In the genomic region with DNA sequence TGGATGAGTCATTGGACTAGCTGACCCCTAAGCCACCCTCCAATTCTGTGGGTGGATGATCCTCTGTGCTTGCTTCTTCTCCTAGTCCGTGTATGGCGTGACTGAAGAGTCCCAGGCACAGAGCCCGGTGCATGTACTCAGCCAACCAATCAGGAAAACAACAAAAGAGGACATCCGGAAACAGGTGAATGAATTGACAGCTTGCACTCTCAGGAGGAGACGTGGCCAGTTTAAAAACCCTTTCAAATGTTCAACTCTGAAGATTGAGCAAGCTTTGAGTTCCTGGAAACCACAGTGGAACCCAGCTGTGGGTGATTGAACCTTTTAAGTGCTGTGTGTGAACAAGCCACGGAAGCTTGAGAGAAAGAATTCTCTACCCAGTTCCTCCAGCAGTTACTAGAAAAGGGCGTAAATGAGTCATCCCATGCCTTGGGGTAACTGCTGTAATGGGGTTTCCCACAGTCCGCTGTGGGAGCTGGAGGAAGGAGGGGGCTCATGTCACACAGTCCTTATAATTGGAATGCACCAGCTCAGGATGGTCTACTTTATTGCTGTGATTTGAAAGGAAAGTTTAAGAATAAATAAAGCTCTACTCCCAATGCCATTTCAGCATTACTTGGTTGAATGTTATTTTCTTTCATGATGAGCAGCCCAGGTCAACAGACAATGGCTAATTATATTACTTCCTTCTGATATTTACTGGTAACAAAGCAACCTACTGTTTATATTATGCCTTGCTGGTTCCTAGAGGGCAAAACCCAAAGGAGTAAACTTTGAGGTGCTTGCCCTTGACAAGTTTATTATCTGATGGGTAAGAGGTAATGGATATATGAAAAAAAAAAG, we compare ENCODE assay signal across 8 cellular contexts.
DNase-seq lines count a peak whose midpoint lies in the region; ATAC-seq, FAIRE-seq and TF ChIP-seq lines count a peak whose summit lies in the region.

No MANE protein-coding gene starts in this region.

- TF ChIP-seq CTCF in MCF 10A (IDR thresholded peaks at IDR 0.05; ENCODE audit: unreplicated experiment) (no peak), upper lobe of right lung (IDR thresholded peaks at IDR 0.05) (no peak)

- H3K27ac ChIP-seq in naive thymus-derived CD4-positive, alpha-beta T cell (ENCODE audit: low read depth, low read length): peak overlapping the region; percentile 4
- H3K27ac ChIP-seq in upper lobe of right lung: no peak overlapping the region

- CTCF ChIA-PET in MCF 10A (lab: Yijun Ruan, JAX): interaction anchor here (0.6 to 2.1 kb wide), 5 partner anchors 20 to 1176 kb away, joined by 3 to 10 read pairs (median 4); no protein-coding TSS in a partner anchor
- CTCF ChIA-PET in naive thymus-derived CD4-positive, alpha-beta T cell (lab: Charles Lee): interaction anchor here (1.0 kb wide), 1 partner anchor 38 kb away, joined by 3 read pairs; no protein-coding TSS in a partner anchor

- peaks cover 5% of the 10 kb centered on the region for H3K36me3 Mint-ChIP-seq in T-helper 2 cell treated with Interferon-gamma antibody and Interleukin-4, amounts not matched to agents 5 μg/mL and 100 μg/mL, for 36 hours (ENCODE audit: low read depth)
- no peaks in the 10 kb centered on the region for H3K36me3 Mint-ChIP-seq in MCF 10A (ENCODE audit: insufficient read depth, unreplicated experiment)
- H3K36me3 Mint-ChIP-seq in naive thymus-derived CD4-positive, alpha-beta T cell: peaks cover 0 to 10% (median 0%) of the 10 kb centered on the region in 5 donors

- FAIRE-seq in GM19239 (lab: Jason Lieb, UNC): peak; percentile 100

- H3K36me3 ChIP-seq in naive thymus-derived CD4-positive, alpha-beta T cell (ENCODE audit: control insufficient read depth in 2 of 3, insufficient read depth in 3 of 3, low read length in 3 of 3): no peaks in the 10 kb centered on the region
- H3K36me3 ChIP-seq in upper lobe of right lung: no peaks in the 10 kb centered on the region

- DNase-seq in AG08396 (ENCODE audit: low spot score) (peak; percentile 30), GM19239 (ENCODE audit: insufficient read length, low spot score) (peak; percentile 52), MCF 10A (ENCODE audit: unreplicated experiment) (peak; percentile 74), upper lobe of right lung (no peak), COR-L47 (lab: John Stamatoyannopoulos, UW) (no peak)
- peak; percentile 86 for DNase-seq in T-helper 2 cell treated with Interferon-gamma antibody and Interleukin-4, amounts not matched to agents 5 μg/mL and 100 μg/mL, for 36 hours (ENCODE audit: low spot score)
- peak in 7 of 9 donors; percentile 20 to 75 (median 31) for DNase-seq in naive thymus-derived CD4-positive, alpha-beta T cell

- no peaks in the 10 kb centered on the region for H3K9me3 ChIP-seq in naive thymus-derived CD4-positive, alpha-beta T cell (ENCODE audit: control insufficient read depth in 2 of 3, low read length in 3 of 3)
- no peaks in the 10 kb centered on the region for H3K9me3 ChIP-seq in upper lobe of right lung

- BruUV-seq in MCF 10A (replicated peaks; lab: Mats Ljungman, UMichigan): no TSS peak

- H3K27me3 ChIP-seq in naive thymus-derived CD4-positive, alpha-beta T cell (ENCODE audit: control insufficient read depth in 2 of 2, insufficient read depth in 2 of 2, low read length in 2 of 2): no peaks in the 10 kb centered on the region
- no peaks in the 10 kb centered on the region for H3K27me3 ChIP-seq in upper lobe of right lung

- H3K4me3 Mint-ChIP-seq in T-helper 2 cell treated with Interferon-gamma antibody and Interleukin-4, amounts not matched to agents 5 μg/mL and 100 μg/mL, for 36 hours: peak overlapping the region; percentile 80
- H3K4me3 Mint-ChIP-seq in MCF 10A (ENCODE audit: unreplicated experiment): peak overlapping the region; percentile 40
- peak overlapping the region; percentile 34 to 83 (median 72) for H3K4me3 Mint-ChIP-seq in naive thymus-derived CD4-positive, alpha-beta T cell

- peaks cover 10 to 21% of the 10 kb centered on the region in 2 donors for H3K4me1 ChIP-seq in naive thymus-derived CD4-positive, alpha-beta T cell (ENCODE audit: control insufficient read depth in 2 of 2, insufficient read depth in 2 of 2, low read length in 2 of 2)
- peaks cover 7% of the 10 kb centered on the region for H3K4me1 ChIP-seq in upper lobe of right lung

- POLR2A ChIA-PET in MCF 10A (lab: Yijun Ruan, JAX): interaction anchor here (0.6 to 1.3 kb wide), 2 partner anchors 19 to 453 kb away, joined by 3 read pairs; no protein-coding TSS in a partner anchor
- POLR2A ChIA-PET in naive thymus-derived CD4-positive, alpha-beta T cell (lab: Charles Lee): no interaction called here

- peak; percentile 77 for ATAC-seq in HG03280 (IDR thresholded peaks at IDR 0.05; ENCODE audit: unreplicated experiment)
- peak; percentile 85 for ATAC-seq in naive thymus-derived CD4-positive, alpha-beta T cell
- peak; percentile 85 for ATAC-seq in upper lobe of right lung

- peaks cover 69% of the 10 kb centered on the region for H3K4me1 Mint-ChIP-seq in T-helper 2 cell treated with Interferon-gamma antibody and Interleukin-4, amounts not matched to agents 5 μg/mL and 100 μg/mL, for 36 hours (ENCODE audit: low read depth)
- H3K4me1 Mint-ChIP-seq in MCF 10A (ENCODE audit: insufficient read depth, unreplicated experiment): peaks cover 14% of the 10 kb centered on the region
- peaks cover 24 to 82% (median 45%) of the 10 kb centered on the region in 7 donors for H3K4me1 Mint-ChIP-seq in naive thymus-derived CD4-positive, alpha-beta T cell

- H3K27me3 Mint-ChIP-seq in T-helper 2 cell treated with Interferon-gamma antibody and Interleukin-4, amounts not matched to agents 5 μg/mL and 100 μg/mL, for 36 hours (ENCODE audit: low read depth): no peaks in the 10 kb centered on the region
- peaks cover 30% of the 10 kb centered on the region for H3K27me3 Mint-ChIP-seq in MCF 10A (ENCODE audit: insufficient read depth, unreplicated experiment)
- peaks cover 0 to 3% (median 0%) of the 10 kb centered on the region in 5 donors for H3K27me3 Mint-ChIP-seq in naive thymus-derived CD4-positive, alpha-beta T cell

- intact Hi-C loops in MCF 10A (cut with micrococcal nuclease) (no loop called here), upper lobe of right lung (cut with DNase I) (no loop called here)
- intact Hi-C loops in naive thymus-derived CD4-positive, alpha-beta T cell (cut with micrococcal nuclease): loop anchor here in 1 of 2 donors (1.0 to 10.0 kb wide), 7 partner anchors 26 to 1152 kb away; partner anchors contain the start of genes DCAF4, DPF3 and SIPA1L1

- peak overlapping the region; percentile 25 for H3K4me3 ChIP-seq in naive thymus-derived CD4-positive, alpha-beta T cell (ENCODE audit: low read length)
- no peak overlapping the region for H3K4me3 ChIP-seq in upper lobe of right lung

- H3K9me3 Mint-ChIP-seq in T-helper 2 cell treated with Interferon-gamma antibody and Interleukin-4, amounts not matched to agents 5 μg/mL and 100 μg/mL, for 36 hours: peaks cover under 1% of the 10 kb centered on the region
- H3K9me3 Mint-ChIP-seq in MCF 10A (ENCODE audit: unreplicated experiment): no peaks in the 10 kb centered on the region
- H3K9me3 Mint-ChIP-seq in naive thymus-derived CD4-positive, alpha-beta T cell: no peaks in the 10 kb centered on the region

- peak overlapping the region; percentile 92 for H3K27ac Mint-ChIP-seq in T-helper 2 cell treated with Interferon-gamma antibody and Interleukin-4, amounts not matched to agents 5 μg/mL and 100 μg/mL, for 36 hours
- no peak overlapping the region for H3K27ac Mint-ChIP-seq in MCF 10A (ENCODE audit: low read depth, unreplicated experiment)
- H3K27ac Mint-ChIP-seq in naive thymus-derived CD4-positive, alpha-beta T cell: peak overlapping the region; percentile 15 to 93 (median 60)

Comparison
In these comparisons a context has a peak if more than half of its experiments do, and no peak if none do; other contexts are left out.
1. DNase-seq: peak in AG08396 (single experiment), GM19239 (single experiment), T-helper 2 cell treated with Interferon-gamma antibody and Interleukin-4, amounts not matched to agents 5 μg/mL and 100 μg/mL, for 36 hours (single experiment), MCF 10A (single experiment) and naive thymus-derived CD4-positive, alpha-beta T cell (7 of 9); none in upper lobe of right lung (single experiment) and COR-L47 (single experiment).
2. Peak in every context shown above with its lines, with median percentiles within 50 percentile points of each other: ATAC-seq and H3K4me3 Mint-ChIP-seq.